Comparison of ENCODE assay signal across 1 cellular context in the genomic region with DNA sequence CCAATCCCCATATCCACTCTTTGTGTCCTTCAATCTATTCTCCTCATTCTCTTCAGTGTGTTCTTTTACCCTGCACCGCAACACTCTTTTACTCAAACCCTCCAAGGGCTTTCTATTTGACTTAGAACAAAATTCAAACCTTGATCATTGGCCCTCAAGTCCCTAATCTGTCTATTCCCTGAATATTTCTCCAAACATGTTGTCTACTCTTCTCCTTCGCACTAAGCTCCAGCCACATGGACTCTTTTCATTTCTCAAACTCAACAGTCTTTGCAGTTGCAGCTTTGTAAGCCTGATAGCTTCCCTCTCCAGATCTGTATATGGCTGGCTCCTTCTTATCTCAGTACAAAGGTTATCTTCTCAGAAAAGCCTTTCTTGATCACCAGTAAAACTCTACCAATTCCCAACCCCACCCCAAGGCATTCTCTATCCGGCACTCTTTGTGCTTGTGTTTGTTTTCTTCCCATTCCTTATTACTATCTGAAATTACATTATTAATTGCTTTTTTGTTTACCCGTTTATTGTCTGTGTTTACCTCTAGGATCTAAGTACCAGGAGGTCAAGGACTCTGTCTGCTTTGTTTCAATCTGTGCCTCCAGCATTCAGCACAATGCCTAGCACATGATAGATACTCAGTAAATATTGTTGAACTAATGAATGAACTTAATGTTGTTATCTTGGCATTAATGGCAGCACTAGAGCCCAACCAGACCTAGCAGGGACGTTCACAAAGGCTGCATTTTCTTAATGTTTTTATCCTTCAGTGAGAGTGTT.
TF ChIP-seq lines count a peak whose summit lies in the region.

No MANE protein-coding gene starts in this region.

TF ChIP-seq in K562, 482 proteins besides CTCF, POLR2A, EP300 and RAD21 (continued from another document):
- TF ChIP-seq MGA (IDR thresholded peaks at IDR 0.05), result peak; percentile 57
- no peak for TF ChIP-seq MTF1 (CRISPR knock-in tag; IDR thresholded peaks at IDR 0.05; ENCODE audit: borderline replicate concordance)
- no peak for TF ChIP-seq ZNF668 (CRISPR knock-in tag; IDR thresholded peaks at IDR 0.05)
- peak; percentile 88 for TF ChIP-seq L3MBTL2 (IDR thresholded peaks at IDR 0.05)
- peak; percentile 42 for TF ChIP-seq CBFA2T2 (conservative IDR thresholded peaks at IDR 0.05)
- TF ChIP-seq NCOR1 (IDR thresholded peaks at IDR 0.05), result 0 out of 2 replicates have a peak, but pooled peaks have one; percentile 21
- peak; percentile 70 for TF ChIP-seq CBFA2T3 (IDR thresholded peaks at IDR 0.05)
- TF ChIP-seq BDP1 (IDR thresholded peaks at IDR 0.05; ENCODE audit: insufficient read depth, insufficient read length), result no peak
- no peak for TF ChIP-seq CEBPB (tag; IDR thresholded peaks at IDR 0.05)
- TF ChIP-seq ARID1B (IDR thresholded peaks at IDR 0.05), result peak; percentile 61
- peak; percentile 36; the same call in 1 of the 2 replicates for TF ChIP-seq TAL1 (IDR thresholded peaks at IDR 0.05)
- TF ChIP-seq HMG20A (CRISPR knock-in tag; conservative IDR thresholded peaks at IDR 0.05), result no peak
- 0 out of 4 replicates have a peak, but pooled peaks of 1 of the 2 experiments have one; percentile 9 for TF ChIP-seq KDM1A (IDR thresholded peaks at IDR 0.05)
- no peak for TF ChIP-seq XRCC4 (IDR thresholded peaks at IDR 0.05; ENCODE audit: extremely low read depth, insufficient read depth, insufficient read length)
- no peak for TF ChIP-seq XRCC3 (IDR thresholded peaks at IDR 0.05)
TF ChIP-seq in K562: peak in this region for 9.
